ENCODE assay signal across 9 cellular contexts in the genomic region with DNA sequence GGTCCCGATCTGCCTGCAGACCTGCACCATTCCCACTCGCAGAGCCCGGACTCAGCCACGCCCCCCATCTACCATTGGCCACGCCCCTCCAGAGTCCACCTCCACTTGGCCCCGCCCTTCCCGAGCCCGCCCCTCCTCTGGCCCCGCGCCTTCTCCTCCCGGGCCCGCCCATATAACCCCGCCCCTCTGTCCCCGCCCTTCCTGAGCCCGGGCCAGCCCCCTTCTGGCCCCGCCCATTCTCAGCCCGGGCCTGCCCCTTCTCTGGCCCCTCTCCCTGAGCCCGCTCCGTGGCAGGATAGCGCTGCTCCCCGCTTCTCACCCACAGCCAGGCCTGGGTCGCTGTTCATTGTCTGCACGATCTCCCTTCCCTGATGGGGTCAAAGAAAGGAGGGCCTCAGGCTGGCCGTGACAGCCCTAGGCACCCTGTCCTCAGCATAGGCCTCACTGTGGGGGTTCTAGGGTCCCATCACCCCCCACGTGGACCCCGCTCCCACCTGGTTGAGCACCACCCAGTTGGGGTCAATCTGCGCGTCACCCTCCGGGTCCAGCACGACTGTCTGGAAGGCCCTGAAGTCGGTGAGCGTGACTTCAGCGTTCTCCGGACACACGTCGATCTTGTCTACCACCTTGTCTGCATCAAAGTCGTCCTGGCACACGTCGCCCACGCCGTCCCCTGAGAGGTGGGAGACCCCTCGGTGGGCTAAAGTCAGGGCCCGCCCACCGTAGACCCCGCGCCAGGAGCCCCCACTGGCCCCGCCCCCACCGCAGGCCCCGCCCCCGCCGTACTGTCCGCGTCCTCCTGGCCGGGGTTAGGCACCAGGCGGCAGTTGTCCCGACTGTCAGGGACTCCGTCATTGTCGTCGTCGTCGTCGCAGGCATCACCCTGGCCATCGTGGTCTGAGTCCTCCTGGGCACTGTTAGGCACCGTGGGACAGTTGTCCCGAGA. TPM values are rescaled to one million over a fixed set of nuclear protein-coding genes. Genes with fewer than 3 reads are reported as not detected.
A peak's percentile ranks its signal among the peaks of the same experiment; 100 is the strongest.
DNase-seq lines count a peak whose midpoint lies in the region; ATAC-seq lines count a peak whose summit lies in the region.
"Had no signal": no experiment of that assay in that cellular context is flagged by ENCODE, and none has a peak within 500 bp of the region (broad histone marks: within the 10 kb centered on the region; RNA-seq: fewer than 3 reads in every experiment).

No MANE protein-coding gene starts in this region.

- H3K36me3 ChIP-seq in CD8-positive, alpha-beta memory T cell (ENCODE audit: insufficient read depth, low read length) = no peaks in the 10 kb centered on the region

- H3K4me1 ChIP-seq in CD8-positive, alpha-beta memory T cell (ENCODE audit: insufficient read depth, low read length) = peaks cover 17% of the 10 kb centered on the region

- H3K27me3 Mint-ChIP-seq in CD8-positive, alpha-beta memory T cell = peaks cover 45 to 49% of the 10 kb centered on the region in 2 donors
- peaks cover 33 to 49% of the 10 kb centered on the region in 2 donors for H3K27me3 Mint-ChIP-seq in T-cell
- peaks cover 56% of the 10 kb centered on the region for H3K27me3 Mint-ChIP-seq in activated naive CD8-positive, alpha-beta T cell treated with anti-CD3 and anti-CD28 coated beads for 36 hours

- no peaks in the 10 kb centered on the region for H3K9me3 ChIP-seq in CD8-positive, alpha-beta memory T cell (ENCODE audit: low read length)

- DNase-seq in CD8-positive, alpha-beta memory T cell = peak; percentile 33 to 68 (median 58)
- DNase-seq in Jurkat, Clone E6-1 (ENCODE audit: low read depth, low spot score) = peak; percentile 43
- peak in 33 of 34 experiments; percentile 22 to 69 (median 55) for DNase-seq in T-cell
- DNase-seq in activated naive CD8-positive, alpha-beta T cell treated with anti-CD3 and anti-CD28 coated beads for 36 hours = peak; percentile 74
- peak; percentile 83 for DNase-seq in hepatic stellate cell (ENCODE audit: low spot score)
- peak; percentile 83 for DNase-seq in stimulated activated CD4-positive, alpha-beta T cell treated with anti-CD3 and anti-CD28 coated beads, Interleukin-1b, Interleukin-23, amount 100 ng/mL, for 48 hours

- no peak overlapping the region for H3K27ac ChIP-seq in CD8-positive, alpha-beta memory T cell (ENCODE audit: low read depth, low read length)

- peaks cover 0 to 1% (median 0%) of the 10 kb centered on the region in 3 donors for H3K36me3 Mint-ChIP-seq in CD8-positive, alpha-beta memory T cell
- no peaks in the 10 kb centered on the region for H3K36me3 Mint-ChIP-seq in T-cell
- H3K36me3 Mint-ChIP-seq in activated naive CD8-positive, alpha-beta T cell treated with anti-CD3 and anti-CD28 coated beads for 36 hours = no peaks in the 10 kb centered on the region

- H3K9me3 Mint-ChIP-seq in CD8-positive, alpha-beta memory T cell = peaks cover 0 to 3% (median 0%) of the 10 kb centered on the region in 5 donors
- H3K9me3 Mint-ChIP-seq in T-cell = no peaks in the 10 kb centered on the region
- H3K9me3 Mint-ChIP-seq in activated naive CD8-positive, alpha-beta T cell treated with anti-CD3 and anti-CD28 coated beads for 36 hours = no peaks in the 10 kb centered on the region

- ATAC-seq in T-cell (replicated peaks in 1 of 4) (peak; percentile 56 to 80 (median 67)), HG03565 (IDR thresholded peaks at IDR 0.05; ENCODE audit: unreplicated experiment) (no peak), GM19463 (IDR thresholded peaks at IDR 0.05; ENCODE audit: unreplicated experiment) (no peak)

- H3K27ac Mint-ChIP-seq in CD8-positive, alpha-beta memory T cell = peak overlapping the region in 1 of 8 donors; percentile 55
- no peak overlapping the region for H3K27ac Mint-ChIP-seq in T-cell
- no peak overlapping the region for H3K27ac Mint-ChIP-seq in activated naive CD8-positive, alpha-beta T cell treated with anti-CD3 and anti-CD28 coated beads for 36 hours

- peaks cover 20% of the 10 kb centered on the region for H3K27me3 ChIP-seq in CD8-positive, alpha-beta memory T cell (ENCODE audit: insufficient read depth, low read length, poor library complexity, severe bottlenecking)

- H3K4me3 Mint-ChIP-seq in CD8-positive, alpha-beta memory T cell = peak overlapping the region in 5 of 7 donors; percentile 39 to 87 (median 54)
- peak overlapping the region in 2 of 3 donors; percentile 54 to 79 for H3K4me3 Mint-ChIP-seq in T-cell
- H3K4me3 Mint-ChIP-seq in activated naive CD8-positive, alpha-beta T cell treated with anti-CD3 and anti-CD28 coated beads for 36 hours = peak overlapping the region; percentile 25

- H3K4me3 ChIP-seq in CD8-positive, alpha-beta memory T cell (ENCODE audit: low read length) = no peak overlapping the region
- peak overlapping the region; percentile 11 for H3K4me3 ChIP-seq in Jurkat, Clone E6-1 (ENCODE audit: low read length)

- peaks cover 30 to 48% (median 35%) of the 10 kb centered on the region in 3 donors for H3K4me1 Mint-ChIP-seq in CD8-positive, alpha-beta memory T cell
- H3K4me1 Mint-ChIP-seq in T-cell = peaks cover 30 to 45% (median 43%) of the 10 kb centered on the region in 3 donors
- peaks cover 23% of the 10 kb centered on the region for H3K4me1 Mint-ChIP-seq in activated naive CD8-positive, alpha-beta T cell treated with anti-CD3 and anti-CD28 coated beads for 36 hours

- POLR2A ChIA-PET in CD8-positive, alpha-beta memory T cell (lab: Charles Lee) = interaction anchor here (0.5 kb wide), 1 partner anchor 58 kb away, joined by 3 read pairs; no protein-coding TSS in a partner anchor
- POLR2A ChIA-PET in T-cell (lab: Charles Lee) = interaction anchor here in 1 of 2 donors (1.0 kb wide), 1 partner anchor 136 kb away, joined by 4 read pairs; no protein-coding TSS in a partner anchor

- CTCF ChIA-PET in CD8-positive, alpha-beta memory T cell (lab: Charles Lee) = no interaction called here
- CTCF ChIA-PET in T-cell (lab: Charles Lee) = no interaction called here

RNA-seq across cellular contexts. Expression of a gene that starts 5.7 kb away (rescaled TPM):
- total RNA-seq in CD8-positive, alpha-beta memory T cell = not detected
- not detected for polyA plus RNA-seq in CD8-positive, alpha-beta memory T cell
- polyA plus RNA-seq in Jurkat, Clone E6-1 (2012; ENCODE audit: insufficient read depth, insufficient read length) = not detected
- not detected for total RNA-seq in T-cell
- not detected for total RNA-seq in activated naive CD8-positive, alpha-beta T cell treated with anti-CD3 and anti-CD28 coated beads for 36 hours
- total RNA-seq: kidney epithelial cell had no signal

RNA-seq across cellular contexts. Expression of a gene that starts 46.3 kb away (rescaled TPM):
- total RNA-seq in CD8-positive, alpha-beta memory T cell = 10 to 100 TPM; 96.8 to 97.2 TPM
- 24.6 TPM for polyA plus RNA-seq in CD8-positive, alpha-beta memory T cell
- 64.7 TPM for polyA plus RNA-seq in Jurkat, Clone E6-1 (2012; ENCODE audit: insufficient read depth, insufficient read length)
- 100 to 1,000 TPM; 114 to 143 (median 127) TPM for total RNA-seq in T-cell
- total RNA-seq in activated naive CD8-positive, alpha-beta T cell treated with anti-CD3 and anti-CD28 coated beads for 36 hours = 10 to 100 TPM; 78.9 to 84.6 TPM

Comparison
In these comparisons a context has a peak if more than half of its experiments do, and no peak if none do; other contexts are left out.
1. ATAC-seq: peak in T-cell (4 of 4); none in HG03565 (single experiment) and GM19463 (single experiment).
2. Peak in every context shown above with its lines, with median percentiles within 50 percentile points of each other: DNase-seq and H3K4me3 Mint-ChIP-seq.